21 cellular contexts compared by ENCODE assay signal in the genomic region with DNA sequence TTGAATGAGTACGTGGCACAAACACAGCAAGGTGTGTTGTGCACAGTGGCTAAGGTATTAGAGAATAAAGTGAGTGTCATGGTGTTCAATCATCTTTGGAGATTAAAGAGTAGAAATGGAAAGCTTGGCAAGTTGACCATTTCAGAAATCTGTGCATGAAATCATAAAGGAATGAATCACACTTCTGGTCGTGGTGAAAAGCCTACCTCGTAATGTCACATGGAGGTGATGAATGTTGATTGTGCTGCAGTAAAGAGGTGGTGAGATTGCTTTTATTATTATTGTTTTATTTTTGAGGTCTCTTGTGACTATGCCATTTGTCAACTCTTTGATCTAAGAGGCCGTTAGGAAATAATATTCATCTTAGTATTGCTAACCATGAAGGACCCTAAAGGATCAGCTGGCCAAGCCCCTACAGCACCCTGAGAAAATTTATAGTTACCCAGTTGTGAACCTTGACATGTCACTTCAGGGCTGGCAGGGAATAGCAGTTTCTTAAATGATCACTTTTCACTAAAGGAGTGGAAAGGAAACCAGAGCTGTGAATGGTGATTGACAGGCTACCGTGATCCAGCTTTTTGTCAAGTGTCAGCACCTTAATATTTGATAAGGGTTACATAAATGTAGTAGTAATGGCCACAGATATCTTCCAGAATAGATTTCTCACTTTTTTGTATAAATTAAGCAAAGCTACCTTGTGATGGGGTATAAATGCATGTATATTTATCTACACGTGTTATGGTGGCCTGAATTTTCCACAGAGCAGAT.
"Had no signal": no experiment of that assay in that cellular context is flagged by ENCODE, and none has a peak within 500 bp of the region (broad histone marks: within the 10 kb centered on the region; RNA-seq: fewer than 3 reads in every experiment).

No MANE protein-coding gene starts in this region.

- H3K4me1 ChIP-seq: upper lobe of left lung, uterus had no signal

- H3K27ac ChIP-seq: coronary artery, heart left ventricle, neural progenitor cell, ovary, tibial artery, upper lobe of left lung, uterus had no signal

- DNase-seq: effector CD4-positive, alpha-beta T cell; endodermal cell; heart left ventricle; hippocampal formation; kidney glomerular epithelial cell; natural killer cell; nucleus accumbens; ovary; right cardiac atrium; stimulated activated CD4-positive, alpha-beta T cell treated with anti-CD3 and anti-CD28 coated beads, Interleukin-2, amount 100 ng/mL, for 48 hours; stimulated activated naive CD8-positive, alpha-beta T cell treated with anti-CD3 and anti-CD28 coated beads, Interleukin-15, Interleukin-2, amounts not matched to agents 100 U/mL and 50 U/mL, for 24 hours; tibial artery; upper lobe of left lung; uterus had no signal

- ATAC-seq: esophagus mucosa; heart left ventricle; left lobe of liver; natural killer cell; right cardiac atrium; stimulated activated naive CD8-positive, alpha-beta T cell treated with anti-CD3 and anti-CD28 coated beads, Interleukin-15, Interleukin-2, amounts not matched to agents 100 U/mL and 50 U/mL, for 24 hours had no signal

- H3K9me3 ChIP-seq: heart left ventricle, ovary, tibial artery, upper lobe of left lung, uterus had no signal

- H2AFZ ChIP-seq: neural progenitor cell had no signal

- FAIRE-seq: frontal cortex, islet of Langerhans had no signal

- H3K9ac ChIP-seq: neural progenitor cell had no signal

- H3K27me3 ChIP-seq: heart left ventricle, neural progenitor cell, ovary, tibial artery, upper lobe of left lung, uterus had no signal

- H3K36me3 ChIP-seq: heart left ventricle, neural progenitor cell, ovary, tibial artery, upper lobe of left lung, uterus had no signal

- H3K4me3 ChIP-seq: coronary artery, heart left ventricle, neural progenitor cell, ovary, smooth muscle cell, tibial artery, upper lobe of left lung, uterus had no signal

- H3K4me2 ChIP-seq: neural progenitor cell, smooth muscle cell had no signal
